8 cellular contexts compared by ENCODE assay signal in genomic region chr5:43043400-43043756, GRCh38. TPM values are rescaled to one million over a fixed set of nuclear protein-coding genes. Genes with fewer than 3 reads are reported as not detected.
DNase-seq lines count a peak whose midpoint lies in the region; ATAC-seq and TF ChIP-seq lines count a peak whose summit lies in the region.

No MANE protein-coding gene starts in this region.

- H3K27me3 ChIP-seq in HAP-1 (ENCODE audit: low read depth) (no peaks in the 10 kb centered on the region), skeletal muscle tissue (ENCODE audit: control insufficient read depth in 3 of 3, insufficient read depth in 3 of 3, low read length in 3 of 3) (no peaks in the 10 kb centered on the region)

- no peaks in the 10 kb centered on the region for H3K36me3 Mint-ChIP-seq in WTC11
- no peaks in the 10 kb centered on the region for H3K36me3 Mint-ChIP-seq in glutamatergic neuron (ENCODE audit: unreplicated experiment)

- H3K27ac ChIP-seq in skeletal muscle tissue (ENCODE audit: low read depth, low read length) = peak overlapping the region; percentile 98

- POLR2A ChIA-PET in WTC11 (lab: Charles Lee) = no interaction called here

- no peaks in the 10 kb centered on the region for H3K9me3 ChIP-seq in HAP-1
- H3K9me3 ChIP-seq in skeletal muscle tissue (ENCODE audit: control insufficient read depth in 3 of 3, low read length in 3 of 3) = no peaks in the 10 kb centered on the region

- CTCF ChIA-PET in WTC11 (lab: Charles Lee) = no interaction called here

- H3K36me3 ChIP-seq in HAP-1 (replicated peaks) (no peaks in the 10 kb centered on the region), skeletal muscle tissue (ENCODE audit: control insufficient read depth in 3 of 3, insufficient read depth in 3 of 3, low read length in 3 of 3) (no peaks in the 10 kb centered on the region)

- in situ Hi-C loops in HAP-1 (cut with MboI; ENCODE audit: low sequenced_read_pairs) = no loop called here

- peaks cover 90% of the 10 kb centered on the region for H3K27me3 Mint-ChIP-seq in WTC11 (ENCODE audit: low read depth)
- H3K27me3 Mint-ChIP-seq in glutamatergic neuron (ENCODE audit: unreplicated experiment) = peaks cover 31% of the 10 kb centered on the region

- H3K4me3 ChIP-seq in HAP-1 = peak overlapping the region; percentile 42
- H3K4me3 ChIP-seq in skeletal muscle tissue (ENCODE audit: low read length in 3 of 3) = peak overlapping the region; percentile 90 to 96 (median 92)

- no peak for DNase-seq in HAP-1 (ENCODE audit: low spot score in 2 of 2)
- DNase-seq in WTC11 (ENCODE audit: low spot score) = no peak
- no peak for DNase-seq in glutamatergic neuron
- DNase-seq in NAMALWA (ENCODE audit: low spot score) = no peak
- no peak for DNase-seq in SW480 (ENCODE audit: low spot score)
- no peak for DNase-seq in NCI-H1436 treated with DMSO at 0.1 percent for 48 hours (lab: John Stamatoyannopoulos, UW)

- H3K27ac Mint-ChIP-seq in WTC11 = no peak overlapping the region
- no peak overlapping the region for H3K27ac Mint-ChIP-seq in glutamatergic neuron (ENCODE audit: unreplicated experiment)

- H3K9me3 Mint-ChIP-seq in WTC11 (no peaks in the 10 kb centered on the region), glutamatergic neuron (ENCODE audit: unreplicated experiment) (peaks cover 8% of the 10 kb centered on the region)

- H3K4me1 Mint-ChIP-seq in WTC11 (peaks cover 50% of the 10 kb centered on the region), glutamatergic neuron (ENCODE audit: low read depth, unreplicated experiment) (peaks cover 8% of the 10 kb centered on the region)

- H3K4me1 ChIP-seq in HAP-1 = peaks cover 5% of the 10 kb centered on the region; the same call in 1 of the 2 replicates
- H3K4me1 ChIP-seq in skeletal muscle tissue (ENCODE audit: control insufficient read depth in 3 of 3, insufficient read depth in 3 of 3, low read length in 3 of 3) = peaks cover 33 to 37% (median 34%) of the 10 kb centered on the region in 3 donors

- peak overlapping the region; percentile 93 to 98 (median 97) for H3K9ac ChIP-seq in skeletal muscle tissue (ENCODE audit: low read depth in 1 of 3, low read length in 3 of 3)

- ATAC-seq in WTC11 = no peak
- no peak for ATAC-seq in GM19455 (IDR thresholded peaks at IDR 0.05; ENCODE audit: unreplicated experiment)

- TF ChIP-seq CTCF in WTC11 (IDR thresholded peaks at IDR 0.05) (no peak), glutamatergic neuron (IDR thresholded peaks at IDR 0.05; ENCODE audit: partially characterized antibody, unreplicated experiment) (no peak)

- H3K4me3 Mint-ChIP-seq in WTC11 (peak overlapping the region; percentile 74), glutamatergic neuron (ENCODE audit: unreplicated experiment) (peak overlapping the region; percentile 83)

TF ChIP-seq in WTC11, 78 proteins besides CTCF, POLR2A, EP300 and RAD21:
- TF ChIP-seq CDX4 (CRISPR knock-in tag; IDR thresholded peaks at IDR 0.05; ENCODE audit: borderline replicate concordance) (no peak), HMGA2 (CRISPR knock-in tag; IDR thresholded peaks at IDR 0.05) (peak; percentile 93)

RNA-seq across cellular contexts. Expression of gene ANXA2R, which starts 3.3 kb away (rescaled TPM):
- total RNA-seq in WTC11 (2021) (0.72 to 1.1 TPM (median 0.96 TPM) in 3 replicates), glutamatergic neuron (ENCODE audit: unreplicated experiment) (1.6 TPM), skeletal muscle tissue (1.6 TPM)
